In the genomic region with DNA sequence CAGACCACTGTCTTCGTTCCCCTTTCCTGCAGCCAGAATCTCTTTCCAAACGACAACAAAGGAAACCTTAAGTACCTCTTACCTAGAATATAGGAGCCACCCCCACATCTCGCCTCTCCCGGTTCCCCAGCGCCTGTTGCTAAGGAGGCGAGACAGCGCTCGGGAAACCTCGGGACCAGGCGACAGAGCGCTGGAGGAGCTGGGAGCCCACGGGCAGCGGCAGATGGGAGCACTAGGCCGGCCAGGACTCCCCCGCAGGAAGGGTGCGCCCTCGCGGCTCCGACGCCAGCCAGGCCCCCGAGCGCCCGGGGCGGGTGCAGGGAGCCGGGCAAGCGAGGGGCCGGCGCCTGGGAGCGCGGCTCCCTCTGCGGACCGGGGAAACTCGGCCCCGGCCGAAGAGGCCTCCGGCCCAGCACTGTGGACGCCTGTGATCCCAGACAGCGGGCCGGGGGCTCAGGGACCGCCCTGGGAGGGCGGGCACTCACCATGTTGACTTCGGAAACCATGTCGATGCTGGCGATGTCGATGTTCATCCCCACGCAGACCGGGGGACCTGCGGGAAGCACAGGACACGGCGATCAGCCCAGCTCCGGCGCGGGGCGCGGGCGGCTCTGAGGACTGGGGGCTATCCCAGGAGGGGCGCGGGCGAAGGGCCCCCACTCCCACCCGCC, we compare ENCODE assay signal across 10 cellular contexts. TPM values are rescaled to one million over a fixed set of nuclear protein-coding genes. Genes with fewer than 3 reads are reported as not detected.
A peak's percentile ranks its signal among the peaks of the same experiment; 100 is the strongest.
DNase-seq lines count a peak whose midpoint lies in the region; ATAC-seq and TF ChIP-seq lines count a peak whose summit lies in the region.
"Had no signal": no experiment of that assay in that cellular context is flagged by ENCODE, and none has a peak within 500 bp of the region (broad histone marks: within the 10 kb centered on the region; RNA-seq: fewer than 3 reads in every experiment).

No MANE protein-coding gene starts in this region.

- H3K9me3 ChIP-seq in endocrine pancreas (ENCODE audit: control insufficient read depth, low read length), result no peaks in the 10 kb centered on the region
- H3K9me3 ChIP-seq in vagina, result no peaks in the 10 kb centered on the region

- H3K9ac ChIP-seq in endocrine pancreas (ENCODE audit: control insufficient read depth, insufficient read depth, low read length), result peak overlapping the region; percentile 82
- H3K9ac ChIP-seq: BLaER1 treated with 17β-estradiol and CSF1 and Interleukin-3, amounts not matched to agents 10 nM and 100 nM had no signal

- H3K4me3 ChIP-seq in endocrine pancreas (ENCODE audit: control insufficient read depth, insufficient read depth, low read length), result peak overlapping the region; percentile 78
- H3K4me3 ChIP-seq in vagina, result peak overlapping the region; percentile 39 to 44
- H3K4me3 ChIP-seq: BLaER1 treated with 17β-estradiol and CSF1 and Interleukin-3, amounts not matched to agents 10 nM and 100 nM had no signal

- DNase-seq in activated naive CD8-positive, alpha-beta T cell treated with anti-CD3 and anti-CD28 coated beads for 36 hours, result no peak
- DNase-seq in mesothelial cell of epicardium (ENCODE audit: low spot score in 2 of 2, unreplicated experiment in 2 of 2) (no peak), vagina (ENCODE audit: extremely low spot score in 2 of 2) (no peak), epidermal melanocyte (ENCODE audit: insufficient read length, low spot score) (no peak)
- DNase-seq in stimulated activated CD4-positive, alpha-beta T cell treated with anti-CD3 and anti-CD28 coated beads, Interleukin-4, amount 100 ng/mL, for 1 hour, result no peak
- DNase-seq: stimulated activated CD4-positive, alpha-beta T cell treated with anti-CD3 and anti-CD28 coated beads, Interleukin-2, amount 100 ng/mL, for 48 hours had no signal

- peaks cover 42% of the 10 kb centered on the region for H3K27me3 Mint-ChIP-seq in activated naive CD8-positive, alpha-beta T cell
- H3K27me3 Mint-ChIP-seq in activated naive CD8-positive, alpha-beta T cell treated with anti-CD3 and anti-CD28 coated beads for 36 hours, result peaks cover 56% of the 10 kb centered on the region
- H3K27me3 Mint-ChIP-seq in mesothelial cell of epicardium (ENCODE audit: low read depth), result peaks cover 65% of the 10 kb centered on the region
- peaks cover 34% of the 10 kb centered on the region for H3K27me3 Mint-ChIP-seq in activated T-helper 17 cell treated with anti-CD3 and anti-CD28 coated beads, Interleukin-2, amount 50 U/mL, for 72 hours

- no peaks in the 10 kb centered on the region for H3K36me3 ChIP-seq in endocrine pancreas (ENCODE audit: control insufficient read depth, insufficient read depth, low read length)
- H3K36me3 ChIP-seq in vagina, result no peaks in the 10 kb centered on the region
- H3K36me3 ChIP-seq: BLaER1 treated with 17β-estradiol and CSF1 and Interleukin-3, amounts not matched to agents 10 nM and 100 nM had no signal

- H3K27ac Mint-ChIP-seq in activated naive CD8-positive, alpha-beta T cell, result no peak overlapping the region
- H3K27ac Mint-ChIP-seq in activated naive CD8-positive, alpha-beta T cell treated with anti-CD3 and anti-CD28 coated beads for 36 hours, result no peak overlapping the region
- H3K27ac Mint-ChIP-seq in mesothelial cell of epicardium, result no peak overlapping the region
- H3K27ac Mint-ChIP-seq in activated T-helper 17 cell treated with anti-CD3 and anti-CD28 coated beads, Interleukin-2, amount 50 U/mL, for 72 hours, result no peak overlapping the region

- H3K27ac ChIP-seq in vagina, result no peak overlapping the region
- H3K27ac ChIP-seq: BLaER1 treated with 17β-estradiol and CSF1 and Interleukin-3, amounts not matched to agents 10 nM and 100 nM had no signal

- H3K4me1 ChIP-seq in endocrine pancreas (ENCODE audit: control insufficient read depth, insufficient read depth, low read length), result peaks cover 14% of the 10 kb centered on the region
- peaks cover 16% of the 10 kb centered on the region for H3K4me1 ChIP-seq in vagina
- H3K4me1 ChIP-seq: BLaER1 treated with 17β-estradiol and CSF1 and Interleukin-3, amounts not matched to agents 10 nM and 100 nM had no signal

- H3K27me3 ChIP-seq in endocrine pancreas (ENCODE audit: control insufficient read depth, insufficient read depth, low read length), result no peaks in the 10 kb centered on the region
- no peaks in the 10 kb centered on the region for H3K27me3 ChIP-seq in vagina
- H3K27me3 ChIP-seq: BLaER1 treated with 17β-estradiol and CSF1 and Interleukin-3, amounts not matched to agents 10 nM and 100 nM had no signal

- H3K9me3 Mint-ChIP-seq in activated naive CD8-positive, alpha-beta T cell (ENCODE audit: low read depth), result no peaks in the 10 kb centered on the region
- H3K9me3 Mint-ChIP-seq in activated naive CD8-positive, alpha-beta T cell treated with anti-CD3 and anti-CD28 coated beads for 36 hours, result no peaks in the 10 kb centered on the region
- H3K9me3 Mint-ChIP-seq in mesothelial cell of epicardium, result no peaks in the 10 kb centered on the region
- H3K9me3 Mint-ChIP-seq in activated T-helper 17 cell treated with anti-CD3 and anti-CD28 coated beads, Interleukin-2, amount 50 U/mL, for 72 hours, result peaks cover 11% of the 10 kb centered on the region

- H3K4me3 Mint-ChIP-seq in activated naive CD8-positive, alpha-beta T cell, result peak overlapping the region; percentile 32
- no peak overlapping the region for H3K4me3 Mint-ChIP-seq in activated naive CD8-positive, alpha-beta T cell treated with anti-CD3 and anti-CD28 coated beads for 36 hours
- peak overlapping the region; percentile 71 for H3K4me3 Mint-ChIP-seq in mesothelial cell of epicardium
- H3K4me3 Mint-ChIP-seq in activated T-helper 17 cell treated with anti-CD3 and anti-CD28 coated beads, Interleukin-2, amount 50 U/mL, for 72 hours, result no peak overlapping the region

- ATAC-seq in activated T-helper 17 cell treated with anti-CD3 and anti-CD28 coated beads, Interleukin-2, amount 50 U/mL, for 72 hours (replicated peaks), result no peak

- H3K4me1 Mint-ChIP-seq in activated naive CD8-positive, alpha-beta T cell (ENCODE audit: low read depth), result peaks cover 3% of the 10 kb centered on the region
- no peaks in the 10 kb centered on the region for H3K4me1 Mint-ChIP-seq in activated naive CD8-positive, alpha-beta T cell treated with anti-CD3 and anti-CD28 coated beads for 36 hours
- peaks cover 10% of the 10 kb centered on the region for H3K4me1 Mint-ChIP-seq in mesothelial cell of epicardium
- no peaks in the 10 kb centered on the region for H3K4me1 Mint-ChIP-seq in activated T-helper 17 cell treated with anti-CD3 and anti-CD28 coated beads, Interleukin-2, amount 50 U/mL, for 72 hours

- H3K36me3 Mint-ChIP-seq in activated naive CD8-positive, alpha-beta T cell, result peaks cover 2% of the 10 kb centered on the region
- no peaks in the 10 kb centered on the region for H3K36me3 Mint-ChIP-seq in activated naive CD8-positive, alpha-beta T cell treated with anti-CD3 and anti-CD28 coated beads for 36 hours
- no peaks in the 10 kb centered on the region for H3K36me3 Mint-ChIP-seq in mesothelial cell of epicardium
- peaks cover 6% of the 10 kb centered on the region for H3K36me3 Mint-ChIP-seq in activated T-helper 17 cell treated with anti-CD3 and anti-CD28 coated beads, Interleukin-2, amount 50 U/mL, for 72 hours (ENCODE audit: low read depth)

- TF ChIP-seq CTCF in mesothelial cell of epicardium (IDR thresholded peaks at IDR 0.05; ENCODE audit: unreplicated experiment) (no peak), vagina (IDR thresholded peaks at IDR 0.05) (no peak)

- TF ChIP-seq POLR2A in vagina (IDR thresholded peaks at IDR 0.05), result no peak

- intact Hi-C loops in vagina (cut with DNase I), result no loop called here

RNA-seq across cellular contexts. Expression of a gene that starts 0.8 kb away (rescaled TPM):
- total RNA-seq in activated naive CD8-positive, alpha-beta T cell treated with anti-CD3 and anti-CD28 coated beads for 36 hours, result under 1 TPM; 0.14 to 0.16 TPM
- total RNA-seq in mesothelial cell of epicardium, result 2.8 to 3.4 TPM (median 3.1 TPM) in 3 replicates
- total RNA-seq in vagina, result not detected
- total RNA-seq in activated T-helper 17 cell treated with anti-CD3 and anti-CD28 coated beads, Interleukin-2, amount 50 U/mL, for 72 hours, result under 1 TPM in 1 of 2 donors, not detected in 1; 0.32 TPM

Comparison
In these comparisons a context has a peak if more than half of its experiments do, and no peak if none do; other contexts are left out.
1. H3K4me3 Mint-ChIP-seq: peak in activated naive CD8-positive, alpha-beta T cell (single experiment) and mesothelial cell of epicardium (single experiment); none in activated naive CD8-positive, alpha-beta T cell treated with anti-CD3 and anti-CD28 coated beads for 36 hours (single experiment) and activated T-helper 17 cell treated with anti-CD3 and anti-CD28 coated beads, Interleukin-2, amount 50 U/mL, for 72 hours (single experiment).